ENCODE assay signal across 1 cellular context in genomic region chr20:41345729-41346067, GRCh38.
TF ChIP-seq lines count a peak whose summit lies in the region.

No MANE protein-coding gene starts in this region.

TF ChIP-seq in H1, 55 proteins besides CTCF, POLR2A, EP300 and RAD21:
- TF ChIP-seq SIRT6 (IDR thresholded peaks at IDR 0.05; ENCODE audit: low read length) = no peak
- no peak for TF ChIP-seq CBX8 (IDR thresholded peaks at IDR 0.05; ENCODE audit: borderline replicate concordance, low read depth, low read length)
- no peak for TF ChIP-seq HDAC2 (IDR thresholded peaks at IDR 0.05; ENCODE audit: borderline replicate concordance in 1 of 2, low read depth in 2 of 2, low read length in 2 of 2)
- TF ChIP-seq JUN (IDR thresholded peaks at IDR 0.05; ENCODE audit: low read depth, low read length) = no peak
- TF ChIP-seq ATF2 (IDR thresholded peaks at IDR 0.05; ENCODE audit: low read length) = no peak
- TF ChIP-seq FOSL1 (IDR thresholded peaks at IDR 0.05; ENCODE audit: insufficient read depth, low read depth, low read length) = no peak
- no peak for TF ChIP-seq CBX5 (IDR thresholded peaks at IDR 0.05; ENCODE audit: low read depth, low read length)
- no peak for TF ChIP-seq MAX (IDR thresholded peaks at IDR 0.05)
- no peak for TF ChIP-seq TEAD4 (IDR thresholded peaks at IDR 0.05; ENCODE audit: low read depth, low read length)
- no peak for TF ChIP-seq EZH2 (IDR thresholded peaks at IDR 0.05; ENCODE audit: low read depth, low read length, severe bottlenecking)
- no peak for TF ChIP-seq CEBPB (IDR thresholded peaks at IDR 0.05; ENCODE audit: low read depth, low read length)
- TF ChIP-seq CREB1 (IDR thresholded peaks at IDR 0.05) = no peak
- TF ChIP-seq JUND (IDR thresholded peaks at IDR 0.05; ENCODE audit: low read length) = no peak
- TF ChIP-seq CTBP2 (IDR thresholded peaks at IDR 0.05; ENCODE audit: borderline replicate concordance, insufficient read depth, insufficient read length, low read length) = no peak
- TF ChIP-seq EGR1 (IDR thresholded peaks at IDR 0.05; ENCODE audit: borderline replicate concordance, low read depth, low read length) = no peak
- TF ChIP-seq TAF7 (optimal IDR thresholded peaks at IDR 0.05; ENCODE audit: borderline replicate concordance, low read depth, low read length) = no peak
- TF ChIP-seq KDM4A (IDR thresholded peaks at IDR 0.05; ENCODE audit: low read depth, low read length, severe bottlenecking) = no peak
- no peak for TF ChIP-seq BRCA1 (IDR thresholded peaks at IDR 0.05; ENCODE audit: low read depth, low read length)
- no peak for TF ChIP-seq RBBP5 (IDR thresholded peaks at IDR 0.05; ENCODE audit: borderline replicate concordance, low read depth, low read length)
- no peak for TF ChIP-seq TCF12 (IDR thresholded peaks at IDR 0.05; ENCODE audit: low read depth, low read length)
